Comparison of ENCODE assay signal across 8 cellular contexts in genomic region chr6:101433141-101433540, GRCh38. TPM values are rescaled to one million over a fixed set of nuclear protein-coding genes. Genes with fewer than 3 reads are reported as not detected.
"Had no signal": no experiment of that assay in that cellular context is flagged by ENCODE, and none has a peak within 500 bp of the region (broad histone marks: within the 10 kb centered on the region; RNA-seq: fewer than 3 reads in every experiment).

No MANE protein-coding gene starts in this region.

- H3K27ac ChIP-seq: HL-60 had no signal

- DNase-seq: IMR-90, KBM-7 had no signal

- H3K4me3 ChIP-seq: K562 had no signal

RNA-seq across cellular contexts. Expression of gene GRIK2, which starts 39.6 kb away (rescaled TPM):
- total RNA-seq: HepG2, HT-29, HT1080, K562 had no signal
- polyA plus RNA-seq: HepG2, IgD-negative memory B cell, K562 had no signal
